ENCODE assay signal across 8 cellular contexts in the genomic region with DNA sequence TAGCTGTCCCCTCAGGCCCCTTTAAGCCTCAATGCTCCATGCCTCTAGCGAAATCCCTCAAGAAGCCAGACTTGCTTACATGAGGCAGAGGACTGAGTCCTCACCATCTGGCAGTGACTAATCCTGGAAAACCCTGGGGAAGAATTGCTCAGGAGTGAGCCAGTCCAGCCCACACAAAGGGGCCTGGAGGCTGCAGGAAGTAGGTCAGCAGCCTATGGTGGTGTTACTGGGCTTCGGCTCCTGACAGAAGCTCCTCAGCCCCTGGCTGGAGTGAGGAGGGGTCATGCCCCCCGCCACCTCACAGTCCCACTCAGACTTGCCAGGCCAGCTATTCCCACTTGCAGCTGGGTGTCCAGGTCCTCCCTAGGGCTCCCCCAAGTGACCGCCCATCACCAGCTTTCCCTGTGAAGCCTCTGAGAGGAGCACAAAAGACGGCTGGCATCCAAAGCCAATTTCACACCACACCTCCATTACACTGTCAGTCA.
DNase-seq lines count a peak whose midpoint lies in the region; ATAC-seq and TF ChIP-seq lines count a peak whose summit lies in the region.

No MANE protein-coding gene starts in this region.

- H3K9me3 ChIP-seq in left ventricle myocardium inferior (replicated peaks): peaks cover 15% of the 10 kb centered on the region
- peaks cover 0 to 8% (median 2%) of the 10 kb centered on the region in 4 donors for H3K9me3 ChIP-seq in esophagus muscularis mucosa

- ATAC-seq in GM21423 (IDR thresholded peaks at IDR 0.05; ENCODE audit: unreplicated experiment): no peak

- H3K4me3 ChIP-seq in HFF-Myc (replicated peaks; ENCODE audit: low read depth, low read length) (no peak overlapping the region), left ventricle myocardium inferior (no peak overlapping the region), esophagus muscularis mucosa (no peak overlapping the region)

- TF ChIP-seq POLR2A in esophagus muscularis mucosa (IDR thresholded peaks at IDR 0.05; ENCODE audit: low read depth): no peak

- H3K4me1 ChIP-seq in left ventricle myocardium inferior (peaks cover 23% of the 10 kb centered on the region), esophagus muscularis mucosa (peaks cover 0 to 8% (median 6%) of the 10 kb centered on the region in 4 donors)

- intact Hi-C loops in left ventricle myocardium inferior (cut with micrococcal nuclease) (no loop called here), esophagus muscularis mucosa (cut with DNase I) (no loop called here)

- DNase-seq in HFF-Myc (ENCODE audit: extremely low read depth, low read depth) (peak; percentile 94), amniotic stem cell (lab: John Stamatoyannopoulos, UW) (peak; percentile 85), left ventricle myocardium inferior (peak; percentile 29), smooth muscle cell of the brain vasculature (ENCODE audit: low read depth, low spot score) (peak; percentile 91), AML-193 (lab: John Stamatoyannopoulos, UW) (no peak), esophagus muscularis mucosa (ENCODE audit: extremely low spot score) (no peak)
- no peak for DNase-seq in activated CD8-positive, alpha-beta memory T cell treated with anti-CD3 and anti-CD28 coated beads for 24 hours

- no peaks in the 10 kb centered on the region for H3K27me3 ChIP-seq in left ventricle myocardium inferior (ENCODE audit: low read depth)
- no peaks in the 10 kb centered on the region for H3K27me3 ChIP-seq in esophagus muscularis mucosa

- TF ChIP-seq CTCF in HFF-Myc (IDR thresholded peaks at IDR 0.05; ENCODE audit: low read depth, low read length, missing control alignments) (no peak), left ventricle myocardium inferior (IDR thresholded peaks at IDR 0.05; ENCODE audit: borderline replicate concordance) (no peak), esophagus muscularis mucosa (IDR thresholded peaks at IDR 0.05) (no peak)

- H3K27ac ChIP-seq in left ventricle myocardium inferior (replicated peaks) (no peak overlapping the region), esophagus muscularis mucosa (replicated peaks in 1 of 4) (no peak overlapping the region)

- 70% methylated on average over 3 of the region's 5 CpGs for WGBS in esophagus muscularis mucosa

- H3K36me3 ChIP-seq in left ventricle myocardium inferior: no peaks in the 10 kb centered on the region
- no peaks in the 10 kb centered on the region for H3K36me3 ChIP-seq in esophagus muscularis mucosa

- no peak for TF ChIP-seq EP300 in esophagus muscularis mucosa (IDR thresholded peaks at IDR 0.05)

Comparison
In these comparisons a context has a peak if more than half of its experiments do, and no peak if none do; other contexts are left out.
1. DNase-seq: peak in HFF-Myc (single experiment), amniotic stem cell (single experiment), left ventricle myocardium inferior (single experiment) and smooth muscle cell of the brain vasculature (single experiment); none in activated CD8-positive, alpha-beta memory T cell treated with anti-CD3 and anti-CD28 coated beads for 24 hours (single experiment), AML-193 (0 of 2) and esophagus muscularis mucosa (single experiment).